Comparison of ENCODE assay signal across 9 cellular contexts in the genomic region with DNA sequence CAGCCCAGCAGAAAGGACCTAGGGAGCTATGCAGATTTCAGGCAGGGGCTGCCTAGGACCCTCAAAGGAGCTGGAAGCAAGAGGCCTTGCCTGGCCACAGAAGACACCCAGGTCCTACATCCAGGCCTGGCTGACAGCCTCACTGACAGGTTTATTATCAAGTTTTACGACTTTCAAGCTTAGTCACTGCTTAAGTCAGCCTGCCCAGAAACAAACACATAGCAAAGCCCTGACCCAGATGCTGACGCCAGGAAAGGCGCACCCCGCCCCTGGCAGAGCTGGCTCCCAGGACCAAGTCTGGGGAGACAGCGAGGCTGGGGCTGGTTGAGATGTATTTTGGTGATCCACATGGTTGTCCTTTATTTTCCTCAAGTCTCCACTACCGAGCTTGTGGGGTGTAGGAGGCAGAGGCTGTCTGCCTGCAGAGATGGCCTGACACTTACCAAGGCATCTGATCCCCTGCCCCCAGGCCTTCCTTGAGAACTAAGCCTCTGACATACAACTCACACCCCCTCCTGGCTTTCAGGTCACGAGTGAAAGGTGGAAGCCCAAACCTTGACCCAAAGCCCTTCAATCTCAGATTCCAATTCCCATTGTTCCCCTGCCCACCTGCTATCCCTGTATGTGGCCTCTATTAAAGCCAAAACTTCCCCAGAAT.
DNase-seq lines count a peak whose midpoint lies in the region; ATAC-seq and TF ChIP-seq lines count a peak whose summit lies in the region.
"Had no signal": no experiment of that assay in that cellular context is flagged by ENCODE, and none has a peak within 500 bp of the region (broad histone marks: within the 10 kb centered on the region; RNA-seq: fewer than 3 reads in every experiment).

No MANE protein-coding gene starts in this region.

- H3K27ac Mint-ChIP-seq in HFFc6, result peak overlapping the region; percentile 98
- no peak overlapping the region for H3K27ac Mint-ChIP-seq in progenitor cell of endocrine pancreas

- no peak overlapping the region for H3K4me3 ChIP-seq in subcutaneous abdominal adipose tissue (ENCODE audit: low read depth in 1 of 5, low read length in 5 of 5)

- H3K36me3 Mint-ChIP-seq in HFFc6 (ENCODE audit: low read depth) (no peaks in the 10 kb centered on the region; the same call in 1 of the 2 replicates), progenitor cell of endocrine pancreas (ENCODE audit: insufficient read depth) (no peaks in the 10 kb centered on the region)

- H3K27me3 Mint-ChIP-seq in HFFc6 (ENCODE audit: insufficient read depth) (peaks cover 26% of the 10 kb centered on the region), progenitor cell of endocrine pancreas (peaks cover 9% of the 10 kb centered on the region)

- peaks cover 4 to 20% (median 8%) of the 10 kb centered on the region in 5 donors for H3K27me3 ChIP-seq in subcutaneous abdominal adipose tissue (ENCODE audit: control insufficient read depth in 5 of 5, insufficient read depth in 4 of 5, low read length in 5 of 5)

- no peak for ATAC-seq in GM21528 (IDR thresholded peaks at IDR 0.05; ENCODE audit: low FRiP score, unreplicated experiment)

- DNase-seq in HFFc6 (peak; percentile 98), SW 1271 (lab: John Stamatoyannopoulos, UW) (peak; percentile 12 to 46), iPS-NIHi11 (ENCODE audit: low spot score) (peak; percentile 30), progenitor cell of endocrine pancreas (ENCODE audit: low spot score, unreplicated experiment) (no peak), GM19238 (ENCODE audit: insufficient read length, low spot score) (no peak)
- no peak for DNase-seq in activated CD8-positive, alpha-beta memory T cell treated with anti-CD3 and anti-CD28 coated beads for 24 hours
- DNase-seq: stimulated activated CD4-positive, alpha-beta T cell treated with anti-CD3 and anti-CD28 coated beads, Interleukin-15, amount 100 ng/mL, for 24 hours had no signal

- H3K4me3 Mint-ChIP-seq in HFFc6 (peak overlapping the region; percentile 58), progenitor cell of endocrine pancreas (ENCODE audit: low read depth) (no peak overlapping the region)

- peaks cover 0 to 7% (median 7%) of the 10 kb centered on the region in 5 donors for H3K9me3 ChIP-seq in subcutaneous abdominal adipose tissue (ENCODE audit: control insufficient read depth in 5 of 5, low read length in 5 of 5)

- no peaks in the 10 kb centered on the region for H3K36me3 ChIP-seq in subcutaneous abdominal adipose tissue (ENCODE audit: control insufficient read depth in 5 of 5, insufficient read depth in 5 of 5, low read length in 5 of 5)

- peaks cover 0 to 18% (median 12%) of the 10 kb centered on the region in 5 donors for H3K4me1 ChIP-seq in subcutaneous abdominal adipose tissue (ENCODE audit: control insufficient read depth in 5 of 5, insufficient read depth in 5 of 5, low read length in 5 of 5)

- H3K4me1 Mint-ChIP-seq in HFFc6 (ENCODE audit: low read depth), result peaks cover 34% of the 10 kb centered on the region
- no peaks in the 10 kb centered on the region for H3K4me1 Mint-ChIP-seq in progenitor cell of endocrine pancreas (ENCODE audit: low read depth)

- H3K9ac ChIP-seq in subcutaneous abdominal adipose tissue (ENCODE audit: low read length in 5 of 5), result no peak overlapping the region

- TF ChIP-seq CTCF in HFFc6 (IDR thresholded peaks at IDR 0.05) (no peak), progenitor cell of endocrine pancreas (IDR thresholded peaks at IDR 0.05; ENCODE audit: unreplicated experiment) (no peak)

- H3K9me3 Mint-ChIP-seq in HFFc6 (peaks cover 10% of the 10 kb centered on the region), progenitor cell of endocrine pancreas (ENCODE audit: low read depth) (no peaks in the 10 kb centered on the region)

- peak overlapping the region; percentile 54 for H3K27ac ChIP-seq in subcutaneous abdominal adipose tissue (ENCODE audit: low read depth, low read length)

Comparison
In these comparisons a context has a peak if more than half of its experiments do, and no peak if none do; other contexts are left out.
1. DNase-seq: peak in HFFc6 (single experiment), SW 1271 (2 of 2) and iPS-NIHi11 (single experiment); none in progenitor cell of endocrine pancreas (single experiment), GM19238 (single experiment) and activated CD8-positive, alpha-beta memory T cell treated with anti-CD3 and anti-CD28 coated beads for 24 hours (single experiment).